19 cellular contexts compared by ENCODE assay signal in the genomic region with DNA sequence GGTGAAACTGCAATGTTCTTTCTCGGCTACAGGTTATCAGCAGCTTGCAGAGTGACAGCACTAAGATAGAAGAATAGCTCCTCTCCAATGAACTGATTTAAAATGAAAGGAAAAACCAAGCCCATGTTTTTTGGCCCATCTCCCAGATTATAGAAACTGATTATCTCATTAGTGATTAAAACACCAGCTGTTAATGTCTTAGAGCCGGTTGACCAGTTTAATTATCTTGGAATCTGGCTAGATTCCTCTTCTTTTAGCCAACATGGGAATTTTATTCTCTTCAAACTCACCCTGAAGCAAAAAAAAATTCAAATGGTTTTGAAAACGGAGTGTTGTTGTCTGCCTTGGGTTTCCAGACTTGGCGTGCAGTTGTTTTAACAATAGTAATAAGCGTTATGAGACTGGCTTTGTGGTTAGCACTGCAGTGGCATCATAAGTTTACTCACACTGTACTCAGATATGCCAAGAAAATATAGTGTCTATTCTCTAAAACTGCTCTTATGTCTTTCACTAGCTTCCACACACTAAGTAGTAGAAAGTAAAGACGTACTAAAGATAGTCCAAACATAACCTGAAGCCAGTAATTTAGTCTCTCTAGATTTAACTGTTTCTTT.
DNase-seq lines count a peak whose midpoint lies in the region; ATAC-seq lines count a peak whose summit lies in the region.
"Had no signal": no experiment of that assay in that cellular context is flagged by ENCODE, and none has a peak within 500 bp of the region (broad histone marks: within the 10 kb centered on the region; RNA-seq: fewer than 3 reads in every experiment).

No MANE protein-coding gene starts in this region.

- no peaks in the 10 kb centered on the region for H3K9me3 Mint-ChIP-seq in naive thymus-derived CD4-positive, alpha-beta T cell

- H3K36me3 ChIP-seq in naive thymus-derived CD4-positive, alpha-beta T cell (ENCODE audit: control insufficient read depth in 2 of 3, insufficient read depth in 3 of 3, low read length in 3 of 3) = no peaks in the 10 kb centered on the region
- H3K36me3 ChIP-seq: breast epithelium, suprapubic skin had no signal

- intact Hi-C loops in naive thymus-derived CD4-positive, alpha-beta T cell (cut with micrococcal nuclease) = no loop called here

- DNase-seq in DMS 273 treated with DMSO at 0.1 percent for 48 hours (lab: John Stamatoyannopoulos, UW) = peak; percentile 74
- DNase-seq in NCI-H1694 (lab: John Stamatoyannopoulos, UW) = peak; percentile 83
- peak; percentile 37 for DNase-seq in astrocyte of the hippocampus (ENCODE audit: low read depth, low spot score)
- DNase-seq in iris pigment epithelial cell (ENCODE audit: low read depth) = peak; percentile 18
- DNase-seq in T-helper 2 cell = no peak
- no peak for DNase-seq in activated naive CD4-positive, alpha-beta T cell (lab: John Stamatoyannopoulos, UW)
- DNase-seq in amniotic stem cell (lab: John Stamatoyannopoulos, UW) = no peak
- DNase-seq in naive thymus-derived CD4-positive, alpha-beta T cell = no peak
- DNase-seq: activated CD8-positive, alpha-beta memory T cell treated with anti-CD3 and anti-CD28 coated beads for 24 hours; activated effector memory CD4-positive, alpha-beta T cell treated with Interleukin-2 at 50 U/mL for 16 hours; effector CD4-positive, alpha-beta T cell; head of caudate nucleus; KBM-7; NCI-H2029 had no signal

- H3K9me3 ChIP-seq in naive thymus-derived CD4-positive, alpha-beta T cell (ENCODE audit: control insufficient read depth in 2 of 3, low read length in 3 of 3) = no peaks in the 10 kb centered on the region
- H3K9me3 ChIP-seq: breast epithelium, suprapubic skin had no signal

- peaks cover 0 to 12% (median 0%) of the 10 kb centered on the region in 5 donors for H3K27me3 Mint-ChIP-seq in naive thymus-derived CD4-positive, alpha-beta T cell

- no peak for ATAC-seq in naive thymus-derived CD4-positive, alpha-beta T cell
- ATAC-seq: HCT116 had no signal

- no peaks in the 10 kb centered on the region for H3K36me3 Mint-ChIP-seq in naive thymus-derived CD4-positive, alpha-beta T cell

- H3K27ac Mint-ChIP-seq in naive thymus-derived CD4-positive, alpha-beta T cell = no peak overlapping the region

- POLR2A ChIA-PET in naive thymus-derived CD4-positive, alpha-beta T cell (lab: Charles Lee) = no interaction called here

- CTCF ChIA-PET in naive thymus-derived CD4-positive, alpha-beta T cell (lab: Charles Lee) = no interaction called here

- H3K4me3 Mint-ChIP-seq in naive thymus-derived CD4-positive, alpha-beta T cell = no peak overlapping the region

- H3K27me3 ChIP-seq in naive thymus-derived CD4-positive, alpha-beta T cell (ENCODE audit: control insufficient read depth in 2 of 2, insufficient read depth in 2 of 2, low read length in 2 of 2) = no peaks in the 10 kb centered on the region
- H3K27me3 ChIP-seq: breast epithelium, suprapubic skin had no signal

- H3K4me1 ChIP-seq in naive thymus-derived CD4-positive, alpha-beta T cell (ENCODE audit: control insufficient read depth in 2 of 2, insufficient read depth in 2 of 2, low read length in 2 of 2) = no peaks in the 10 kb centered on the region
- H3K4me1 ChIP-seq: breast epithelium, suprapubic skin had no signal

- H3K4me3 ChIP-seq in naive thymus-derived CD4-positive, alpha-beta T cell (ENCODE audit: low read length) = no peak overlapping the region
- H3K4me3 ChIP-seq: SK-N-MC, suprapubic skin had no signal

- no peaks in the 10 kb centered on the region for H3K4me1 Mint-ChIP-seq in naive thymus-derived CD4-positive, alpha-beta T cell

- H3K27ac ChIP-seq in naive thymus-derived CD4-positive, alpha-beta T cell (ENCODE audit: low read depth, low read length) = no peak overlapping the region
- H3K27ac ChIP-seq: breast epithelium, SK-N-MC, suprapubic skin, VCaP had no signal

Comparison
In these comparisons a context has a peak if more than half of its experiments do, and no peak if none do; other contexts are left out.
1. DNase-seq: peak in DMS 273 treated with DMSO at 0.1 percent for 48 hours (single experiment), NCI-H1694 (single experiment), astrocyte of the hippocampus (single experiment) and iris pigment epithelial cell (single experiment); none in T-helper 2 cell (0 of 5), activated naive CD4-positive, alpha-beta T cell (0 of 4), amniotic stem cell (single experiment) and naive thymus-derived CD4-positive, alpha-beta T cell (0 of 9).